In genomic region chr2:191740016-191740419, GRCh38 we compare ENCODE assay signal across 1 cellular context.
TF ChIP-seq lines count a peak whose summit lies in the region.

No MANE protein-coding gene starts in this region.

TF ChIP-seq in GM12878, 131 proteins besides CTCF, POLR2A, EP300 and RAD21 (continued from another document):
- TF ChIP-seq DPF2 (IDR thresholded peaks at IDR 0.05) (0 out of 2 replicates have a peak, but pooled peaks have one; percentile 16), SMAD5 (IDR thresholded peaks at IDR 0.05; ENCODE audit: low read depth) (no peak), CBFB (IDR thresholded peaks at IDR 0.05; ENCODE audit: low read depth) (peak; percentile 55; the same call in 1 of the 2 replicates), MLLT1 (IDR thresholded peaks at IDR 0.05) (peak; percentile 35; the same call in 1 of the 2 replicates), CHD1 (IDR thresholded peaks at IDR 0.05; ENCODE audit: low read depth, low read length) (no peak), EED (IDR thresholded peaks at IDR 0.05; ENCODE audit: low read depth) (0 out of 2 replicates have a peak, but pooled peaks have one; percentile 19), KLF5 (IDR thresholded peaks at IDR 0.05; ENCODE audit: partially characterized antibody) (no peak), NFIC (IDR thresholded peaks at IDR 0.05; ENCODE audit: low read depth, low read length) (peak; percentile 64; the same call in 1 of the 2 replicates), BCL11A (IDR thresholded peaks at IDR 0.05; ENCODE audit: low read depth, low read length) (0 out of 2 replicates have a peak, but pooled peaks have one; percentile 19), RUNX3 (IDR thresholded peaks at IDR 0.05; ENCODE audit: low read length) (peak; percentile 96), TCF7 (IDR thresholded peaks at IDR 0.05; ENCODE audit: borderline replicate concordance) (peak; percentile 80; the same call in 1 of the 2 replicates), BACH1 (IDR thresholded peaks at IDR 0.05; ENCODE audit: borderline replicate concordance) (peak; percentile 38; the same call in 1 of the 2 replicates), SUPT20H (IDR thresholded peaks at IDR 0.05; ENCODE audit: borderline replicate concordance, control insufficient read depth, low read depth, low read length) (no peak), ATF7 (IDR thresholded peaks at IDR 0.05; ENCODE audit: low read depth) (peak; percentile 69), IKZF2 (IDR thresholded peaks at IDR 0.05) (peak in 1 of 2 experiments; percentile 28; a peak in 1 of 4 replicates), NBN (IDR thresholded peaks at IDR 0.05) (no peak), POLR2AphosphoS5 (IDR thresholded peaks at IDR 0.05; ENCODE audit: low read length) (no peak), FOXK2 (IDR thresholded peaks at IDR 0.05) (peak; percentile 75)
